8 cellular contexts compared by ENCODE assay signal in genomic region chr10:23702977-23703414, GRCh38.
DNase-seq lines count a peak whose midpoint lies in the region; ATAC-seq and TF ChIP-seq lines count a peak whose summit lies in the region.

No MANE protein-coding gene starts in this region.

- H3K9me3 ChIP-seq in breast epithelium = no peaks in the 10 kb centered on the region

- H3K36me3 ChIP-seq in breast epithelium = no peaks in the 10 kb centered on the region

- H3K4me3 ChIP-seq in breast epithelium = peak overlapping the region in 2 of 3 donors; percentile 23 to 41

- H3K27ac ChIP-seq in breast epithelium = no peak overlapping the region

- in situ Hi-C loops in ACHN (cut with HindIII; ENCODE audit: low pct_ligation_motif_present, low pct_unique_long_range_greater_than_20kb, low sequenced_read_pairs) = no loop called here

- H3K4me1 ChIP-seq in breast epithelium = no peaks in the 10 kb centered on the region

- TF ChIP-seq POLR2A in GM18505 (IDR thresholded peaks at IDR 0.05; ENCODE audit: borderline replicate concordance, extremely low read depth, insufficient read depth, insufficient read length) (no peak), breast epithelium (IDR thresholded peaks at IDR 0.05) (no peak)

- DNase-seq in ACHN (peak; percentile 60), NCI-H1105 treated with DMSO at 0.1 percent for 48 hours (lab: John Stamatoyannopoulos, UW) (peak; percentile 58), T-helper 9 cell (peak; percentile 22), breast epithelium (ENCODE audit: low spot score in 2 of 2) (peak in 1 of 2 donors; percentile 23), kidney glomerular epithelial cell (lab: John Stamatoyannopoulos, UW) (peak; percentile 65)
- DNase-seq in stimulated activated CD4-positive, alpha-beta T cell treated with anti-CD3 and anti-CD28 coated beads, Interleukin-4, amount 100 ng/mL, for 48 hours (ENCODE audit: low read depth in 2 of 2) = peak; percentile 35 to 43

- intact Hi-C loops in breast epithelium (cut with DNase I; ENCODE audit: low total_unique reads) = no loop called here

- ATAC-seq in GM18505 (IDR thresholded peaks at IDR 0.05; ENCODE audit: unreplicated experiment) (peak; percentile 93), HG02852 (IDR thresholded peaks at IDR 0.05; ENCODE audit: unreplicated experiment) (peak; percentile 96)

- no peaks in the 10 kb centered on the region for H3K27me3 ChIP-seq in breast epithelium

- TF ChIP-seq CTCF in breast epithelium (IDR thresholded peaks at IDR 0.05) = peak; percentile 45 to 71 (median 65)
